9 cellular contexts compared by ENCODE assay signal in genomic region chr11:106888386-106888785, GRCh38.
"Had no signal": no experiment of that assay in that cellular context is flagged by ENCODE, and none has a peak within 500 bp of the region (broad histone marks: within the 10 kb centered on the region; RNA-seq: fewer than 3 reads in every experiment).

No MANE protein-coding gene starts in this region.

- H3K4me3 ChIP-seq: GM23338, K562 had no signal

- ATAC-seq: GM23338, K562 had no signal

- DNase-seq: H9, HCEC 1CT, IMR-90, KG1 had no signal

- FAIRE-seq: H1, H54, HTR-8/SVneo, K562 had no signal
